In the genomic region with DNA sequence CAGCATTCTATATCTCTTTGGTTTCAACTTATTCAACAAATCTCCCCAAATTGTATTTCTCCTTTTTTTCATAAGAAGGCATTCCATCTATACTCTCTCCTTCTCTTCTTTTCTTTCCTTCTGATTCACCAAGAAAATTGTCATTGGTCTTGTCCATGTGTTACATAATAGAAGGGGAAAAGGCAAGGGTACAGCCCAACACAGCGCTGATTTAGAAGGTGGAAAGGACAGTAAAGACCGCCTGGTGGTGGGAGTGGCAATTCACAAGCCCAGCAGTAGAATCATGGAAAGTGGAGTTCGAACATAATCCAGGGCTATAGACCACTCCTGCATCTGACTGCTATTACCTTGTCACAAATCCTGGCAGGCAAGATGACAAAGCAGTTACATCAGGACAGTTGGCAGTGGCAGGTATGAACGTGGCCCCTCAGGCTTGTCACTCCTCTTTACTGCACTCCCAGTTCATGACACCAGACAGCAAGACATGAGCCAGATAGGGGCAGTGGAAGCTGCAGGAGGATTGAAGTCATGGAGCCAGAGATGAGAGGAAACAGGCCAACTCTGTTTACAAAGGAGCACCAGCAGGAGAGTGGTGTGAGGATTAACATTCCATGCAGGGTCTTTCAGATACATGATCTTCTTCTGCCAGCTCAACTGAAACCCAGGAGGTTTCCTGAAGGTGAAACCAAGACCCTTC, we compare ENCODE assay signal across 2 cellular contexts.
TF ChIP-seq lines count a peak whose summit lies in the region.

No MANE protein-coding gene starts in this region.

TF ChIP-seq in WTC11, 78 proteins besides CTCF, POLR2A, EP300 and RAD21:
- TF ChIP-seq ATF6 (CRISPR knock-in tag; IDR thresholded peaks at IDR 0.05) (no peak), ZNF423 (CRISPR knock-in tag; IDR thresholded peaks at IDR 0.05) (0 out of 2 replicates have a peak, but pooled peaks have one; percentile 5), GABPB1 (CRISPR knock-in tag; IDR thresholded peaks at IDR 0.05) (peak; percentile 70; the same call in 1 of the 2 replicates)

TF ChIP-seq in SK-N-SH, 30 proteins besides CTCF, POLR2A, EP300 and RAD21:
- no peak for TF ChIP-seq YY1 (IDR thresholded peaks at IDR 0.05; ENCODE audit: low read depth)
- TF ChIP-seq NFIC (IDR thresholded peaks at IDR 0.05; ENCODE audit: borderline replicate concordance), result no peak
- no peak for TF ChIP-seq CHD2 (IDR thresholded peaks at IDR 0.05; ENCODE audit: low read length, partially characterized antibody)
- TF ChIP-seq RFX5 (IDR thresholded peaks at IDR 0.05; ENCODE audit: low read length), result no peak
- TF ChIP-seq, protein P1, sequence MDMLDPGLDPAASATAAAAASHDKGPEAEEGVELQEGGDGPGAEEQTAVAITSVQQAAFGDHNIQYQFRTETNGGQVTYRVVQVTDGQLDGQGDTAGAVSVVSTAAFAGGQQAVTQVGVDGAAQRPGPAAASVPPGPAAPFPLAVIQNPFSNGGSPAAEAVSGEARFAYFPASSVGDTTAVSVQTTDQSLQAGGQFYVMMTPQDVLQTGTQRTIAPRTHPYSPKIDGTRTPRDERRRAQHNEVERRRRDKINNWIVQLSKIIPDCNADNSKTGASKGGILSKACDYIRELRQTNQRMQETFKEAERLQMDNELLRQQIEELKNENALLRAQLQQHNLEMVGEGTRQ (IDR thresholded peaks at IDR 0.05; ENCODE audit: borderline replicate concordance, low read depth, low read length), result no peak
- TF ChIP-seq SIN3A (IDR thresholded peaks at IDR 0.05; ENCODE audit: borderline replicate concordance, low read depth, low read length), result no peak
- no peak for TF ChIP-seq GATA2 (CRISPR knock-in tag; IDR thresholded peaks at IDR 0.05)
- TF ChIP-seq RXRA (IDR thresholded peaks at IDR 0.05; ENCODE audit: borderline replicate concordance, low read depth), result no peak
- no peak for TF ChIP-seq FOXJ3 (CRISPR knock-in tag; IDR thresholded peaks at IDR 0.05)
